Comparison of ENCODE assay signal across 8 cellular contexts in the genomic region with DNA sequence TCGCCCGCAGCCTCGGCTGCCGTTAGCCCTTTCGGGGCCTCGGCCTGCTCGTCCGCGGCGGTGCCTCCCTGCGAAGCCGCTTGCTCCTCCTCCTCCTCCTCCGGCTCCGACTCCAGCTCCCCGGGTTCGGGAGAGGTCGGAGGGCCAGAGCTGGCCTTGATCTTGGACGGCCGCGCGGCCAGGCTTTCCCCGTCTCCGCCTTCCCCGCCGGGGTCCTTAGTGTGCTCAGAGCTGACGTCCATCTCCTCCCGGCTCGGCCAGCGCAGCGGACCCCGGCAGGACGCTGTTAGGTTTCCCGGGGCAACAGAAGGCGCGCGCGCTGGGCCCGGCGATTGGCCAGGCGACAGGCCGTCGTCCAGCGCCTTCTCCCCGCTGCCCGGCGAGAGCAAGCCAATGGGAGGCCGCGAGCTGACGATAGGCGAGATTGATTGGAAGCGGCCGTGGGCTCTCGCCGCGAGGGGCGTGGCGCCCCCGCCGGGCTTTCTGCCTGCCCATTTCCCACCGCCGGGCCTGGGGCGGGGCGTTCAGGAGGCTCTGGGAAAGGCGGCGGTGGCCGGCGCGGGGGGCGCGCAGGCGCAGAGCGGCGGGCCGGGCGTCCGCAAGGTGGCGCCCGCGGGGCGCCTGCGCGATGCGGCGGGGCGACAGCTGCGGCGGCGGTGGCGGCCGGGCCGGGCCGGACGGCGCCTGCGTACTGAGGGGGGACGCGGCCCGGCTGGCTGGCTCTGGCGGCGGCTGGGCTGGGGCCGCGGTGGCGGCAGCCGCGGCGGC. TPM values are rescaled to one million over a fixed set of nuclear protein-coding genes. Genes with fewer than 3 reads are reported as not detected.
DNase-seq lines count a peak whose midpoint lies in the region; ATAC-seq and TF ChIP-seq lines count a peak whose summit lies in the region.

A gene with protein sequence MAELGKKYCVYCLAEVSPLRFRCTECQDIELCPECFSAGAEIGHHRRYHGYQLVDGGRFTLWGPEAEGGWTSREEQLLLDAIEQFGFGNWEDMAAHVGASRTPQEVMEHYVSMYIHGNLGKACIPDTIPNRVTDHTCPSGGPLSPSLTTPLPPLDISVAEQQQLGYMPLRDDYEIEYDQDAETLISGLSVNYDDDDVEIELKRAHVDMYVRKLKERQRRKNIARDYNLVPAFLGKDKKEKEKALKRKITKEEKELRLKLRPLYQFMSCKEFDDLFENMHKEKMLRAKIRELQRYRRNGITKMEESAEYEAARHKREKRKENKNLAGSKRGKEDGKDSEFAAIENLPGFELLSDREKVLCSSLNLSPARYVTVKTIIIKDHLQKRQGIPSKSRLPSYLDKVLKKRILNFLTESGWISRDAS (plus strand): TSS at position 676 of the 768 bp plus-strand sequence. CDS start 208 bp downstream, outside the sequence.

- TF ChIP-seq POLR2A in breast epithelium (IDR thresholded peaks at IDR 0.05) = no peak

- POLR2A ChIA-PET in AG04449 (lab: Yijun Ruan, JAX) = interaction anchor here (0.6 to 1.7 kb wide), 5 partner anchors 10 to 281 kb away, joined by 3 to 8 read pairs (median 5); a partner anchor contains a TSS

- H3K27me3 ChIP-seq in breast epithelium (no peaks in the 10 kb centered on the region), iPS-20b (ENCODE audit: insufficient read depth, low read length) (peaks cover 35% of the 10 kb centered on the region)

- CTCF ChIA-PET in AG04449 (lab: Yijun Ruan, JAX) = interaction anchor here (0.5 to 7.1 kb wide), 33 partner anchors 8 to 327 kb away, joined by 3 to 101 read pairs (median 4); a partner anchor contains a TSS

- H3K36me3 ChIP-seq in breast epithelium = no peaks in the 10 kb centered on the region
- no peaks in the 10 kb centered on the region for H3K36me3 ChIP-seq in iPS-20b (ENCODE audit: insufficient read depth, low read depth, low read length)

- ATAC-seq in GM18870 (IDR thresholded peaks at IDR 0.05; ENCODE audit: unreplicated experiment) (peak; percentile 65), HG03135 (IDR thresholded peaks at IDR 0.05; ENCODE audit: unreplicated experiment) (peak; percentile 80)

- DNase-seq in AG04449 (ENCODE audit: low read depth, low spot score) = peak; percentile 74
- DNase-seq in NCI-H2196 (lab: John Stamatoyannopoulos, UW; ENCODE audit: unreplicated experiment) = peak; percentile 97
- peak; percentile 96 to 97 for DNase-seq in breast epithelium (ENCODE audit: low spot score in 2 of 2)

- H3K9me3 ChIP-seq in breast epithelium = no peaks in the 10 kb centered on the region
- H3K9me3 ChIP-seq in iPS-20b (ENCODE audit: insufficient read depth, low read depth, low read length) = no peaks in the 10 kb centered on the region

- H3K9ac ChIP-seq in iPS-20b (ENCODE audit: low read depth, low read length) = peak within 1 kb of the TSS; percentile 80; the same call in 1 of the 2 replicates

- TF ChIP-seq CTCF in AG04449 (IDR thresholded peaks at IDR 0.05; ENCODE audit: insufficient read depth, low read length, missing control alignments) (peak; percentile 12), VCaP (conservative IDR thresholded peaks at IDR 0.05) (peak; percentile 88), breast epithelium (IDR thresholded peaks at IDR 0.05) (peak in 1 of 3 donors; percentile 60)

- peak within 1 kb of the TSS; percentile 88 for H3K27ac ChIP-seq in VCaP
- peak within 1 kb of the TSS; percentile 84 to 92 for H3K27ac ChIP-seq in breast epithelium
- no peak within 1 kb of the TSS for H3K27ac ChIP-seq in iPS-20b (ENCODE audit: low read length)
- H3K27ac ChIP-seq in skin epidermis = peak within 1 kb of the TSS; percentile 55 to 96 (median 91)

- intact Hi-C loops in breast epithelium (cut with DNase I; ENCODE audit: low total_unique reads) = no loop called here

- H3K4me1 ChIP-seq in breast epithelium (peaks cover 7 to 31% of the 10 kb centered on the region in 2 donors), iPS-20b (ENCODE audit: insufficient read depth, low read length) (peaks cover 9% of the 10 kb centered on the region; the same call in 1 of the 2 replicates)

- H3K4me3 ChIP-seq in AG04449 (ENCODE audit: low read depth, low read length) (peak within 1 kb of the TSS; percentile 80), breast epithelium (peak within 1 kb of the TSS; percentile 89 to 97 (median 94)), iPS-20b (ENCODE audit: low read length) (peak within 1 kb of the TSS; percentile 86), skin epidermis (peak within 1 kb of the TSS; percentile 82 to 100 (median 95))

RNA-seq across cellular contexts. Expression of the gene that starts here (rescaled TPM):
- 10 to 100 TPM; 16.4 to 22.7 (median 17.8) TPM for total RNA-seq in breast epithelium
